Comparison of ENCODE assay signal across 9 cellular contexts in the genomic region with DNA sequence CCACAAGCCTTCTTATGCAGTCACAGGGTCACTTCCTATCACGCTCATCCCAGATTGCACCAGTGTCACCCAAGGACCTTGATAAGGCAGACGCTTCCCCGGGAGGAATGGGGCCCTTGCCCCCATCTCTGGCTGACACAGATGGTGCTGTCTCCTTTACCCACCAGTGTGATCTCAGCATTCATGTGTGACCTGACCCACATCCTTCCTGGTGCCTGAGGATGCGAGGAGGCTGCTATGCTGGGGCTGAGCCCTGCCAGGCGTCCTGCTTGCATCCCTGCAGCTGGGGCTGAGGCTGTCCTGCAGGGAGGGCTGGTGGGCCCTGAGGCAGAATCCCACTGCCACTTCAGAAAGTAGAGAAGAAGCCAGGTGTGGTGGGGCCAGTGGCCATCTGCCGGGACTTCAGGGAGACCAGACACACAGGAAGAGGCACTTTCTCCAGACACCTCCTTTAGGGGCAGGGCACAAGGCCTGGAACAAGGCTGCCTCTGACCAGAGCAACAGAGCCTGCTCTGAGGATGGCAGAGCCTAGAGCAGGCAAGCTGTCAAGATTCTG. TPM values are rescaled to one million over a fixed set of nuclear protein-coding genes. Genes with fewer than 3 reads are reported as not detected.
DNase-seq lines count a peak whose midpoint lies in the region; ATAC-seq and TF ChIP-seq lines count a peak whose summit lies in the region.
"Had no signal": no experiment of that assay in that cellular context is flagged by ENCODE, and none has a peak within 500 bp of the region (broad histone marks: within the 10 kb centered on the region; RNA-seq: fewer than 3 reads in every experiment).

No MANE protein-coding gene starts in this region.

- H3K27me3 ChIP-seq in prostate gland (replicated peaks; ENCODE audit: insufficient read depth): no peaks in the 10 kb centered on the region

- ATAC-seq in GM21619 (IDR thresholded peaks at IDR 0.05; ENCODE audit: unreplicated experiment) (peak; percentile 55), sciatic nerve (no peak), HG03565 (IDR thresholded peaks at IDR 0.05; ENCODE audit: unreplicated experiment) (no peak)

- H3K27me3 Mint-ChIP-seq in T-helper 2 cell treated with Interferon-gamma antibody and Interleukin-4, amounts not matched to agents 5 μg/mL and 100 μg/mL, for 36 hours (ENCODE audit: low read depth): peaks cover 42% of the 10 kb centered on the region

- H3K9me3 Mint-ChIP-seq in T-helper 2 cell treated with Interferon-gamma antibody and Interleukin-4, amounts not matched to agents 5 μg/mL and 100 μg/mL, for 36 hours: no peaks in the 10 kb centered on the region

- no peak overlapping the region for H3K27ac ChIP-seq in prostate gland

- no peaks in the 10 kb centered on the region for H3K9me3 ChIP-seq in prostate gland

- no peaks in the 10 kb centered on the region for H3K36me3 Mint-ChIP-seq in T-helper 2 cell treated with Interferon-gamma antibody and Interleukin-4, amounts not matched to agents 5 μg/mL and 100 μg/mL, for 36 hours (ENCODE audit: low read depth)

- peak overlapping the region; percentile 8 for H3K4me3 Mint-ChIP-seq in T-helper 2 cell treated with Interferon-gamma antibody and Interleukin-4, amounts not matched to agents 5 μg/mL and 100 μg/mL, for 36 hours

- H3K4me1 Mint-ChIP-seq in T-helper 2 cell treated with Interferon-gamma antibody and Interleukin-4, amounts not matched to agents 5 μg/mL and 100 μg/mL, for 36 hours (ENCODE audit: low read depth): peaks cover 15% of the 10 kb centered on the region

- H3K4me1 ChIP-seq in prostate gland (replicated peaks): no peaks in the 10 kb centered on the region

- no peak overlapping the region for H3K27ac Mint-ChIP-seq in T-helper 2 cell treated with Interferon-gamma antibody and Interleukin-4, amounts not matched to agents 5 μg/mL and 100 μg/mL, for 36 hours

- no peak overlapping the region for H3K4me3 ChIP-seq in prostate gland

- no peak for TF ChIP-seq CTCF in prostate gland (IDR thresholded peaks at IDR 0.05)

- 68% methylated on average over 4 of the region's 6 CpGs for WGBS in prostate gland

- no peaks in the 10 kb centered on the region for H3K36me3 ChIP-seq in prostate gland

- intact Hi-C loops in sciatic nerve (cut with DNase I) (no loop called here), prostate gland (cut with DNase I) (no loop called here)

- no peak for DNase-seq in T-helper 2 cell treated with Interferon-gamma antibody and Interleukin-4, amounts not matched to agents 5 μg/mL and 100 μg/mL, for 36 hours (ENCODE audit: low spot score)
- peak; percentile 43 for DNase-seq in ecto neural progenitor cell (ENCODE audit: low spot score)
- peak; percentile 51 for DNase-seq in sciatic nerve (ENCODE audit: low spot score)
- no peak for DNase-seq in NCI-H446 (lab: John Stamatoyannopoulos, UW)
- no peak for DNase-seq in prostate gland (ENCODE audit: low spot score)
- no peak for DNase-seq in activated CD4-positive, CD25-positive, alpha-beta regulatory T cell (lab: John Stamatoyannopoulos, UW)
- DNase-seq: anterior cingulate cortex had no signal

- TF ChIP-seq POLR2A in prostate gland (IDR thresholded peaks at IDR 0.05): no peak

RNA-seq across cellular contexts. Expression of a gene that starts 35.3 kb away (rescaled TPM):
- total RNA-seq in sciatic nerve (21.7 TPM), prostate gland (1 to 10 TPM; 4.3 to 9.3 TPM)

Comparison
In these comparisons a context has a peak if more than half of its experiments do, and no peak if none do; other contexts are left out.
1. DNase-seq: peak in ecto neural progenitor cell (single experiment) and sciatic nerve (single experiment); none in T-helper 2 cell treated with Interferon-gamma antibody and Interleukin-4, amounts not matched to agents 5 μg/mL and 100 μg/mL, for 36 hours (single experiment), NCI-H446 (0 of 2), prostate gland (single experiment) and activated CD4-positive, CD25-positive, alpha-beta regulatory T cell (0 of 4).